17 cellular contexts compared by ENCODE assay signal in the genomic region with DNA sequence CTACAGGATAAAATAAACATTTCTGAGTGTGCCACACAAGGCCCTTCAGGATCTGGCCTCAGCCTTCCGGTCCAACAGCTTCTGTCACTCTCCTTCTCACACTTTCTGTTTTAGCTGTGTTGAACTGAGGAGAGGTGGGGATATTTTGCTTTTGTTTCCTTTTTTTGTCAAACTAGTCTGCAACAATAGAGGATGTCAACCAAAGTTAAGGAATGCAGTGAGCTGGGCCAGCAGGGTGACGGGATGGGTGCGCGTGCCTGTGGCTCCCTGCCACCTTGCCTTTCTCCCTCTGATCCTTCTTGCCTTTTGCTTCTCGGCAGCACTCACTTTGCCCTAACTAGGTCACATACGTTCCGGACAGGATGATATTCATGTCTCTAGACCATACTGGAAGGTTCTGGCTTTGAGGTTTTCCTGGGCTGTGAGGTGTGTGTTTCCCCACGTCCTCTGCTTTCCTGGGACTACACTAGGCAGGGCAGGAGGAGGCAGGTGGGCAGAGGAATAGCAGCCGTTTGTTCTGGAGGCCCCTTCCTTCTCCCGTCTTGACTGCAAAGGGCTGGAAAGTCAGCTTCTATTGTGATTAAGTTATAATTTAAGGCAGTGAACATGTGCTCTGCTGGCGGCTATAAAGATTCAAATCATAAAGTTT.
DNase-seq lines count a peak whose midpoint lies in the region; ATAC-seq and TF ChIP-seq lines count a peak whose summit lies in the region.
"Had no signal": no experiment of that assay in that cellular context is flagged by ENCODE, and none has a peak within 500 bp of the region (broad histone marks: within the 10 kb centered on the region; RNA-seq: fewer than 3 reads in every experiment).

No MANE protein-coding gene starts in this region.

- intact Hi-C loops in left colon (cut with DNase I, micrococcal nuclease), result no loop called here

- H3K9me3 ChIP-seq in SK-N-SH, result no peaks in the 10 kb centered on the region
- no peaks in the 10 kb centered on the region for H3K9me3 ChIP-seq in OCI-LY3 (ENCODE audit: insufficient read depth, low read length)
- H3K9me3 ChIP-seq: SJSA1 had no signal

- TF ChIP-seq EP300 in SK-N-SH (IDR thresholded peaks at IDR 0.05; ENCODE audit: borderline replicate concordance in 1 of 2, low read depth in 1 of 2, low read length in 1 of 2), result no peak

- H3K79me2 ChIP-seq in SK-N-SH (ENCODE audit: insufficient read depth), result no peaks in the 10 kb centered on the region
- H3K79me2 ChIP-seq in OCI-LY3 (ENCODE audit: low read length), result no peaks in the 10 kb centered on the region

- H3K27ac ChIP-seq in SK-N-SH (ENCODE audit: low read depth in 2 of 2, low read length in 1 of 2) (no peak overlapping the region), OCI-LY3 (ENCODE audit: low read length) (no peak overlapping the region)
- H3K27ac ChIP-seq: 22Rv1, SJSA1 had no signal

- H2AFZ ChIP-seq in SK-N-SH (ENCODE audit: low read depth) (no peak overlapping the region), OCI-LY3 (ENCODE audit: low read depth, low read length) (no peak overlapping the region)

- ATAC-seq in SK-N-SH treated with all-trans-retinoic acid at 6 μM for 48 hours (no peak; the same call in 2 of the 3 replicates), left colon (peak; percentile 40), HG03280 (IDR thresholded peaks at IDR 0.05; ENCODE audit: unreplicated experiment) (no peak)
- ATAC-seq in stimulated activated naive CD8-positive, alpha-beta T cell treated with anti-CD3 and anti-CD28 coated beads, Interleukin-15, amount 100 ng/mL, for 72 hours, result no peak

- TF ChIP-seq CTCF in SK-N-SH (IDR thresholded peaks at IDR 0.05) (no peak), OCI-LY3 (IDR thresholded peaks at IDR 0.05; ENCODE audit: low read depth, low read length) (no peak)

- 31% methylated on average over 11 of the region's 11 CpGs for WGBS in SK-N-SH (ENCODE audit: low lambda C conversion rate)

- peak overlapping the region; percentile 23 to 55 for H3K4me3 Mint-ChIP-seq in stimulated activated naive CD8-positive, alpha-beta T cell treated with anti-CD3 and anti-CD28 coated beads, Interleukin-15, amount 100 ng/mL, for 72 hours

- TF ChIP-seq RAD21 in SK-N-SH (IDR thresholded peaks at IDR 0.05; ENCODE audit: low read length), result no peak

- H3F3A ChIP-seq in SK-N-SH (replicated peaks; ENCODE audit: insufficient read depth), result no peaks in the 10 kb centered on the region

- H3K27me3 ChIP-seq in SK-N-SH (ENCODE audit: insufficient read depth), result peaks cover 43% of the 10 kb centered on the region; the same call in 1 of the 2 replicates
- no peaks in the 10 kb centered on the region for H3K27me3 ChIP-seq in OCI-LY3 (ENCODE audit: low read depth, low read length)
- H3K27me3 ChIP-seq: SJSA1 had no signal

- H3K4me1 ChIP-seq in SK-N-SH (ENCODE audit: control insufficient read depth in 1 of 2, insufficient read depth in 2 of 2, low read depth in 1 of 2, low read length in 1 of 2), result no peaks in the 10 kb centered on the region; a peak in 1 of 4 replicates
- H3K4me1 ChIP-seq in OCI-LY3 (ENCODE audit: low read length), result peaks cover 10% of the 10 kb centered on the region
- H3K4me1 ChIP-seq: SJSA1 had no signal

- H3K27me3 Mint-ChIP-seq in stimulated activated naive CD8-positive, alpha-beta T cell treated with anti-CD3 and anti-CD28 coated beads, Interleukin-15, amount 100 ng/mL, for 72 hours, result no peaks in the 10 kb centered on the region

- CTCF ChIA-PET in SK-N-SH (lab: Yijun Ruan, JAX), result no interaction called here

- H4K20me1 ChIP-seq in SK-N-SH (ENCODE audit: insufficient read depth) (no peaks in the 10 kb centered on the region), OCI-LY3 (ENCODE audit: insufficient read depth, low read length) (no peaks in the 10 kb centered on the region)

- H3K4me3 ChIP-seq in SK-N-SH (ENCODE audit: low read depth in 2 of 2, low read length in 1 of 2) (no peak overlapping the region; a peak in 1 of 4 replicates), OCI-LY3 (ENCODE audit: low read length) (no peak overlapping the region)
- H3K4me3 ChIP-seq: SJSA1 had no signal

- H3K4me1 Mint-ChIP-seq in stimulated activated naive CD8-positive, alpha-beta T cell treated with anti-CD3 and anti-CD28 coated beads, Interleukin-15, amount 100 ng/mL, for 72 hours, result peaks cover 16% of the 10 kb centered on the region

- no peak for DNase-seq in SK-N-SH
- no peak for DNase-seq in left colon
- no peak for DNase-seq in stimulated activated naive CD8-positive, alpha-beta T cell treated with anti-CD3 and anti-CD28 coated beads, Interleukin-15, amount 100 ng/mL, for 72 hours
- DNase-seq in NCI-H1048 (lab: John Stamatoyannopoulos, UW), result no peak
- DNase-seq in NCI-H1105 (lab: John Stamatoyannopoulos, UW), result no peak
- DNase-seq: activated CD4-positive, alpha-beta T cell treated with anti-CD3 and anti-CD28 coated beads, Interleukin-2, amount 50 U/mL, for 1 hour; activated gamma-delta T cell treated with Interleukin-2 at 50 U/mL for 16 hours; Calu3; islet precursor cell; MV-4-11; NCI-H510A treated with DMSO at 0.1 percent for 48 hours; stimulated activated CD4-positive, alpha-beta T cell treated with anti-CD3 and anti-CD28 coated beads, Interleukin-1b, Interleukin-23, amount 100 ng/mL, for 48 hours had no signal

- peaks cover 0 to 4% of the 10 kb centered on the region in 2 donors for H3K9me3 Mint-ChIP-seq in stimulated activated naive CD8-positive, alpha-beta T cell treated with anti-CD3 and anti-CD28 coated beads, Interleukin-15, amount 100 ng/mL, for 72 hours

- peak overlapping the region; percentile 33; the same call in 1 of the 2 replicates for H3K4me2 ChIP-seq in SK-N-SH
- peak overlapping the region; percentile 13 for H3K4me2 ChIP-seq in OCI-LY3 (ENCODE audit: low read length)

- no peaks in the 10 kb centered on the region for H3K36me3 ChIP-seq in SK-N-SH (replicated peaks in 1 of 2; ENCODE audit: control insufficient read depth in 1 of 2, insufficient read depth in 2 of 2, low read length in 1 of 2)
- H3K36me3 ChIP-seq in OCI-LY3 (replicated peaks; ENCODE audit: low read depth, low read length), result no peaks in the 10 kb centered on the region
- H3K36me3 ChIP-seq: SJSA1 had no signal

- POLR2A ChIA-PET in SK-N-SH (lab: Yijun Ruan, JAX), result no interaction called here

- H3K9ac ChIP-seq in SK-N-SH, result no peak overlapping the region
- H3K9ac ChIP-seq in OCI-LY3 (ENCODE audit: low read length), result no peak overlapping the region

- no peak overlapping the region for H3K27ac Mint-ChIP-seq in stimulated activated naive CD8-positive, alpha-beta T cell treated with anti-CD3 and anti-CD28 coated beads, Interleukin-15, amount 100 ng/mL, for 72 hours

- no peaks in the 10 kb centered on the region for H3K9me2 ChIP-seq in SK-N-SH

TF ChIP-seq in SK-N-SH, 30 proteins besides CTCF, POLR2A, EP300 and RAD21 (continues in another document):
- TF ChIP-seq GATA2 (CRISPR knock-in tag; IDR thresholded peaks at IDR 0.05) (no peak), ZBTB33 (IDR thresholded peaks at IDR 0.05; ENCODE audit: borderline replicate concordance, low read depth) (no peak), FOSL2 (IDR thresholded peaks at IDR 0.05; ENCODE audit: borderline replicate concordance, low read depth) (no peak), MAX (IDR thresholded peaks at IDR 0.05; ENCODE audit: low read depth) (no peak)

TF ChIP-seq in SK-N-SH treated with all-trans-retinoic acid at 6 μM for 48 hours, 23 proteins besides CTCF, POLR2A, EP300 and RAD21 (continues in another document):
- TF ChIP-seq RARB (CRISPR knock-in tag; IDR thresholded peaks at IDR 0.05) (no peak), GLIS3 (CRISPR knock-in tag; IDR thresholded peaks at IDR 0.05) (no peak), SNAI2 (CRISPR knock-in tag; IDR thresholded peaks at IDR 0.05) (no peak), POU6F1 (CRISPR knock-in tag; IDR thresholded peaks at IDR 0.05; ENCODE audit: borderline replicate concordance, low read depth) (no peak), TOX (CRISPR knock-in tag; IDR thresholded peaks at IDR 0.05; ENCODE audit: borderline replicate concordance) (no peak), TCF4 (CRISPR knock-in tag; IDR thresholded peaks at IDR 0.05; ENCODE audit: borderline replicate concordance) (no peak), TSHZ2 (CRISPR knock-in tag; IDR thresholded peaks at IDR 0.05) (no peak), PPARA (CRISPR knock-in tag; IDR thresholded peaks at IDR 0.05; ENCODE audit: borderline replicate concordance) (no peak), BACH2 (CRISPR knock-in tag; IDR thresholded peaks at IDR 0.05; ENCODE audit: borderline replicate concordance) (no peak)
